ENCODE assay signal across 12 cellular contexts in the genomic region with DNA sequence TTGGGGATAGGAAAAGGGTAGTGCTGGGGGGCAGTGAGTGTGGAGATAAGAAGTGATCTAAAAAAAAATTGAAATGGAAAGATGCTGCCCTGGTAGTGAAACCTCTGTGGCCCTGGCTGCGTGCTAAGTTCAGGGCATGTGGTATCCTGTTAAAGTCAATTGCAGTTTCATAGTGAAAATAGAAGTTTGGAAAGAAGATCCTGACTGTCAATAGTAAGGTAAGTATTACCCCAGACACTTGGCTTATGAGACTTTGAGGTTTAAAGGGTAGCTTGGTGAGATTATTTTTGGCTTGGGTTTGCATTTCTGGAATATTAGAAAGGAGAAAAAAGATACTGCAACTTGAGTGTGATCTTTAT. TPM values are rescaled to one million over a fixed set of nuclear protein-coding genes. Genes with fewer than 3 reads are reported as not detected.
DNase-seq lines count a peak whose midpoint lies in the region; ATAC-seq and TF ChIP-seq lines count a peak whose summit lies in the region.
"Had no signal": no experiment of that assay in that cellular context is flagged by ENCODE, and none has a peak within 500 bp of the region (broad histone marks: within the 10 kb centered on the region; RNA-seq: fewer than 3 reads in every experiment).

No MANE protein-coding gene starts in this region.

- DNase-seq in activated T-cell treated with anti-CD3 and anti-CD28 coated beads, Interleukin-2, amount 50 U/mL, for 4 hours = no peak
- DNase-seq in activated T-cell treated with anti-CD3 and anti-CD28 coated beads for 4 hours (no peak), SK-N-MC (ENCODE audit: low read depth, low spot score) (no peak), foreskin keratinocyte (no peak), stomach (no peak), Kasumi-1 (lab: John Stamatoyannopoulos, UW) (no peak)
- DNase-seq in central memory CD4-positive, alpha-beta T cell = no peak
- DNase-seq: DMS79, NCI-H1417 treated with DMSO at 0.1 percent for 48 hours, NCI-H774 had no signal

- whole genome bisulfite sequencing in stomach, 5 donors = 16 to 28% (median 23%) methylated on average over 1 of the region's 1 CpG

- H3K27me3 Mint-ChIP-seq in activated T-cell treated with anti-CD3 and anti-CD28 coated beads, Interleukin-2, amount 50 U/mL, for 4 hours (ENCODE audit: low read depth) = no peaks in the 10 kb centered on the region

- peaks cover 27% of the 10 kb centered on the region for H3K4me1 Mint-ChIP-seq in activated T-cell treated with anti-CD3 and anti-CD28 coated beads, Interleukin-2, amount 50 U/mL, for 4 hours (ENCODE audit: low read depth)

- TF ChIP-seq CTCF in foreskin keratinocyte (conservative IDR thresholded peaks at IDR 0.05) (no peak), stomach (IDR thresholded peaks at IDR 0.05) (no peak)

- no peak for TF ChIP-seq EP300 in stomach (IDR thresholded peaks at IDR 0.05)

- H3K9ac ChIP-seq in SK-N-MC (ENCODE audit: insufficient read length) = no peak overlapping the region

- peak overlapping the region; percentile 14; the same call in 1 of the 2 replicates for H3K4me3 ChIP-seq in SK-N-MC
- peak overlapping the region in 1 of 4 donors; percentile 4 for H3K4me3 ChIP-seq in stomach

- H3K36me3 ChIP-seq in SK-N-MC (ENCODE audit: insufficient read depth, low read length) (peaks cover 28% of the 10 kb centered on the region), stomach (no peaks in the 10 kb centered on the region)

- peaks cover 6% of the 10 kb centered on the region for H3K36me3 Mint-ChIP-seq in activated T-cell treated with anti-CD3 and anti-CD28 coated beads, Interleukin-2, amount 50 U/mL, for 4 hours (ENCODE audit: insufficient read depth)

- H3K27me3 ChIP-seq in foreskin keratinocyte = no peaks in the 10 kb centered on the region
- no peaks in the 10 kb centered on the region for H3K27me3 ChIP-seq in stomach

- peak; percentile 52 to 59 for ATAC-seq in activated T-cell treated with anti-CD3 and anti-CD28 coated beads, Interleukin-2, amount 50 U/mL, for 4 hours
- ATAC-seq in foreskin keratinocyte = no peak
- no peak for ATAC-seq in GM18511 (IDR thresholded peaks at IDR 0.05; ENCODE audit: unreplicated experiment)

- no peaks in the 10 kb centered on the region for H3K9me3 Mint-ChIP-seq in activated T-cell treated with anti-CD3 and anti-CD28 coated beads, Interleukin-2, amount 50 U/mL, for 4 hours
- H3K9me3 Mint-ChIP-seq: neural crest cell had no signal

- intact Hi-C loops in stomach (cut with DNase I; ENCODE audit: low total_unique reads) = no loop called here

- H3K9me3 ChIP-seq in SK-N-MC (ENCODE audit: low read depth, low read length) (no peaks in the 10 kb centered on the region), stomach (no peaks in the 10 kb centered on the region)

- TF ChIP-seq POLR2A in stomach (IDR thresholded peaks at IDR 0.05) = no peak

- peaks cover 56% of the 10 kb centered on the region for H3K4me1 ChIP-seq in foreskin keratinocyte
- H3K4me1 ChIP-seq in stomach = peaks cover 93 to 98% (median 95%) of the 10 kb centered on the region in 4 donors

- H3K4me3 Mint-ChIP-seq in activated T-cell treated with anti-CD3 and anti-CD28 coated beads, Interleukin-2, amount 50 U/mL, for 4 hours = no peak overlapping the region

- peak overlapping the region; percentile 63; the same call in 1 of the 2 replicates for H3K27ac ChIP-seq in SK-N-MC
- H3K27ac ChIP-seq in foreskin keratinocyte = peak overlapping the region; percentile 37
- peak overlapping the region in 4 of 5 donors; percentile 16 to 98 (median 80) for H3K27ac ChIP-seq in stomach

RNA-seq across cellular contexts. Expression of a gene that starts 6.8 kb away (rescaled TPM):
- 10 to 100 TPM; 85.0 to 92.7 (median 91.1) TPM for total RNA-seq in activated T-cell treated with anti-CD3 and anti-CD28 coated beads, Interleukin-2, amount 50 U/mL, for 4 hours
- 41.8 and 42.4 TPM in 2 replicates for total RNA-seq in foreskin keratinocyte
- 7.0 and 9.3 TPM in 2 replicates for polyA plus RNA-seq in foreskin keratinocyte
- 10 to 100 TPM; 42.9 to 74.2 (median 50.1) TPM for total RNA-seq in stomach
- polyA plus RNA-seq in stomach = 10 to 100 TPM in 2 of 3 donors, 1 to 10 TPM in 1; 9.9 to 10.8 (median 10.4) TPM

Comparison
In these comparisons a context has a peak if more than half of its experiments do, and no peak if none do; other contexts are left out.
1. ATAC-seq: peak in activated T-cell treated with anti-CD3 and anti-CD28 coated beads, Interleukin-2, amount 50 U/mL, for 4 hours (2 of 2); none in foreskin keratinocyte (single experiment) and GM18511 (single experiment).
2. Peak in every context shown above with its lines, with median percentiles within 50 percentile points of each other: H3K27ac ChIP-seq.